In genomic region chr19:8485561-8486371, GRCh38 we compare ENCODE assay signal across 10 cellular contexts. TPM values are rescaled to one million over a fixed set of nuclear protein-coding genes. Genes with fewer than 3 reads are reported as not detected.
A peak's percentile ranks its signal among the peaks of the same experiment; 100 is the strongest.
DNase-seq lines count a peak whose midpoint lies in the region; TF ChIP-seq lines count a peak whose summit lies in the region.
"Had no signal": no experiment of that assay in that cellular context is flagged by ENCODE, and none has a peak within 500 bp of the region (broad histone marks: within the 10 kb centered on the region; RNA-seq: fewer than 3 reads in every experiment).

No MANE protein-coding gene starts in this region.

- in situ Hi-C loops in mammary epithelial cell (cut with MboI; ENCODE audit: low sequenced_read_pairs in 2 of 2) (no loop called here), KBM-7 (cut with MboI; ENCODE audit: low pct_unique_long_range_greater_than_20kb, low sequenced_read_pairs) (no loop called here)

- H3K27me3 ChIP-seq in OCI-LY3 (ENCODE audit: low read depth, low read length) (no peaks in the 10 kb centered on the region), mammary epithelial cell (ENCODE audit: insufficient read depth, low read length) (no peaks in the 10 kb centered on the region), neutrophil (no peaks in the 10 kb centered on the region)

- H3K27ac ChIP-seq in OCI-LY3 (ENCODE audit: low read length), result peak overlapping the region; percentile 95
- H3K27ac ChIP-seq in mammary epithelial cell (ENCODE audit: insufficient read depth, low read depth, low read length), result no peak overlapping the region
- peak overlapping the region; percentile 98 for H3K27ac ChIP-seq in neutrophil

- peaks cover 83% of the 10 kb centered on the region for H3K36me3 ChIP-seq in OCI-LY3 (replicated peaks; ENCODE audit: low read depth, low read length)
- H3K36me3 ChIP-seq in mammary epithelial cell (ENCODE audit: insufficient read depth, low read length), result peaks cover 18% of the 10 kb centered on the region
- peaks cover 65% of the 10 kb centered on the region for H3K36me3 ChIP-seq in neutrophil

- H3K27me3 Mint-ChIP-seq in activated CD4-positive, alpha-beta T cell treated with anti-CD3 and anti-CD28 coated beads, Interleukin-2, amount 10 ng/mL, durations not matched to agents 24 days and 14 days, result no peaks in the 10 kb centered on the region

- 98% methylated on average over 33 of the region's 62 CpGs for WGBS in mammary epithelial cell (ENCODE audit: low coverage, missing lambda C conversion rate)

- DNase-seq in activated CD4-positive, alpha-beta T cell treated with anti-CD3 and anti-CD28 coated beads, Interleukin-2, amount 10 ng/mL, durations not matched to agents 24 days and 14 days, result no peak
- no peak for DNase-seq in activated CD4-positive, alpha-beta T cell treated with anti-CD3 and anti-CD28 coated beads, Interleukin-2, amount 50 U/mL, for 48 hours
- DNase-seq in mammary epithelial cell, result no peak
- DNase-seq in cortex of kidney (lab: John Stamatoyannopoulos, UW), result no peak
- DNase-seq in KBM-7, result no peak
- DNase-seq in GDM1 (lab: John Stamatoyannopoulos, UW), result no peak
- DNase-seq: activated CD4-positive, CD25-positive, alpha-beta regulatory T cell treated with anti-CD3 and anti-CD28 coated beads, Interleukin-2, amount 50 U/mL, for 72 hours; NK-92 treated with Interleukin-12 subunit alpha and Interleukin-12 subunit beta, amount 100 ng/mL, for 24 hours had no signal

- H3K36me3 Mint-ChIP-seq in activated CD4-positive, alpha-beta T cell treated with anti-CD3 and anti-CD28 coated beads, Interleukin-2, amount 10 ng/mL, durations not matched to agents 24 days and 14 days (ENCODE audit: low read depth), result peaks cover 68% of the 10 kb centered on the region

- H3K9me3 ChIP-seq in OCI-LY3 (ENCODE audit: insufficient read depth, low read length) (no peaks in the 10 kb centered on the region), mammary epithelial cell (replicated peaks; ENCODE audit: insufficient read depth, low read length) (no peaks in the 10 kb centered on the region), neutrophil (no peaks in the 10 kb centered on the region)

- peaks cover 45% of the 10 kb centered on the region for H3K4me1 ChIP-seq in OCI-LY3 (ENCODE audit: low read length)
- peaks cover 29% of the 10 kb centered on the region for H3K4me1 ChIP-seq in mammary epithelial cell (ENCODE audit: insufficient read depth, low read length)
- H3K4me1 ChIP-seq in neutrophil (ENCODE audit: control insufficient read depth in 1 of 2, insufficient read depth in 1 of 2, low read depth in 1 of 2, low read length in 1 of 2), result peaks cover 74 to 77% of the 10 kb centered on the region in 2 experiments

- no peak for TF ChIP-seq CTCF in OCI-LY3 (IDR thresholded peaks at IDR 0.05; ENCODE audit: low read depth, low read length)
- TF ChIP-seq CTCF in mammary epithelial cell (conservative IDR thresholded peaks at IDR 0.05 in 1 of 2, IDR thresholded peaks at IDR 0.05 in 1 of 2; ENCODE audit: extremely low read depth in 1 of 2, insufficient read depth in 1 of 2, low read depth in 1 of 2, low read length in 2 of 2), result no peak
- no peak for TF ChIP-seq CTCF in neutrophil (IDR thresholded peaks at IDR 0.05)

- H2AFZ ChIP-seq in OCI-LY3 (ENCODE audit: low read depth, low read length), result no peak overlapping the region
- H2AFZ ChIP-seq in mammary epithelial cell (ENCODE audit: low read depth, low read length), result no peak overlapping the region

- no peak overlapping the region for H3K4me3 Mint-ChIP-seq in activated CD4-positive, alpha-beta T cell treated with anti-CD3 and anti-CD28 coated beads, Interleukin-2, amount 10 ng/mL, durations not matched to agents 24 days and 14 days

- H4K20me1 ChIP-seq in OCI-LY3 (ENCODE audit: insufficient read depth, low read length) (peaks cover 22% of the 10 kb centered on the region), mammary epithelial cell (ENCODE audit: insufficient read depth, low read length) (no peaks in the 10 kb centered on the region)

- CTCF ChIA-PET in mammary epithelial cell (lab: Charles Lee; ENCODE audit: low non-redundant PET), result no interaction called here

- H3K79me2 ChIP-seq in OCI-LY3 (ENCODE audit: low read length) (peaks cover 75% of the 10 kb centered on the region), mammary epithelial cell (ENCODE audit: insufficient read depth, low read length) (peaks cover 48% of the 10 kb centered on the region)

- H3K4me2 ChIP-seq in OCI-LY3 (ENCODE audit: low read length), result peak overlapping the region; percentile 77
- H3K4me2 ChIP-seq in mammary epithelial cell (ENCODE audit: insufficient read depth, low read depth, low read length), result no peak overlapping the region

- intact Hi-C loops in activated CD4-positive, alpha-beta T cell treated with anti-CD3 and anti-CD28 coated beads, Interleukin-2, amount 10 ng/mL, durations not matched to agents 24 days and 14 days (cut with micrococcal nuclease), result no loop called here
- intact Hi-C loops in mammary epithelial cell (cut with micrococcal nuclease), result loop anchor here (5.0 kb wide), 2 partner anchors 73 to 133 kb away; partner anchors contain the start of gene MARCHF2

- H3K9me3 Mint-ChIP-seq in activated CD4-positive, alpha-beta T cell treated with anti-CD3 and anti-CD28 coated beads, Interleukin-2, amount 10 ng/mL, durations not matched to agents 24 days and 14 days, result no peaks in the 10 kb centered on the region

- TSS peak; percentile 43 for BruUV-seq in mammary epithelial cell (replicated peaks; lab: Mats Ljungman, UMichigan)

- dilution Hi-C loops in mammary epithelial cell (cut with HindIII; ENCODE audit: low sequenced_read_pairs), result loop anchor here (5.0 kb wide), 1 partner anchor 93 kb away; the partner anchor contains the start of gene RAB11B

- peak overlapping the region; percentile 95 for H3K27ac Mint-ChIP-seq in activated CD4-positive, alpha-beta T cell treated with anti-CD3 and anti-CD28 coated beads, Interleukin-2, amount 10 ng/mL, durations not matched to agents 24 days and 14 days

- H3K9ac ChIP-seq in OCI-LY3 (ENCODE audit: low read length) (peak overlapping the region; percentile 72; the same call in 1 of the 2 replicates), mammary epithelial cell (ENCODE audit: insufficient read depth, low read length) (no peak overlapping the region)

- H3K4me1 Mint-ChIP-seq in activated CD4-positive, alpha-beta T cell treated with anti-CD3 and anti-CD28 coated beads, Interleukin-2, amount 10 ng/mL, durations not matched to agents 24 days and 14 days, result peaks cover 40% of the 10 kb centered on the region

- peak overlapping the region; percentile 29; the same call in 1 of the 2 replicates for H3K4me3 ChIP-seq in OCI-LY3 (ENCODE audit: low read length)
- H3K4me3 ChIP-seq in mammary epithelial cell (replicated peaks in 1 of 3; ENCODE audit: insufficient read depth in 1 of 3, low read depth in 2 of 3, low read length in 3 of 3), result no peak overlapping the region
- H3K4me3 ChIP-seq in neutrophil (ENCODE audit: low read depth in 1 of 2, low read length in 1 of 2), result no peak overlapping the region

RNA-seq across cellular contexts. Expression of gene PRAM1, which starts 16.7 kb away (rescaled TPM):
- total RNA-seq in activated CD4-positive, alpha-beta T cell treated with anti-CD3 and anti-CD28 coated beads, Interleukin-2, amount 10 ng/mL, durations not matched to agents 24 days and 14 days, result 0.33 and 0.38 TPM in 2 replicates
- not detected for total RNA-seq in mammary epithelial cell
- polyA plus RNA-seq in mammary epithelial cell, result not detected
- polyA minus RNA-seq in mammary epithelial cell, result not detected

RNA-seq across cellular contexts. Expression of gene ZNF414, which starts 28.2 kb away (rescaled TPM):
- total RNA-seq in activated CD4-positive, alpha-beta T cell treated with anti-CD3 and anti-CD28 coated beads, Interleukin-2, amount 10 ng/mL, durations not matched to agents 24 days and 14 days, result 18.1 and 25.6 TPM in 2 replicates
- 10 to 100 TPM in 1 of 2 donors, 1 to 10 TPM in 1; 3.5 to 23.2 TPM for total RNA-seq in mammary epithelial cell
- 7.1 TPM for polyA plus RNA-seq in mammary epithelial cell
- polyA minus RNA-seq in mammary epithelial cell, result 1.3 TPM

RNA-seq across cellular contexts. Expression of gene HNRNPM, which starts 41.0 kb away (rescaled TPM):
- 349 and 352 TPM in 2 replicates for total RNA-seq in activated CD4-positive, alpha-beta T cell treated with anti-CD3 and anti-CD28 coated beads, Interleukin-2, amount 10 ng/mL, durations not matched to agents 24 days and 14 days
- 100 to 1,000 TPM in 1 of 2 donors, 10 to 100 TPM in 1; 29.2 to 164 TPM for total RNA-seq in mammary epithelial cell
- polyA plus RNA-seq in mammary epithelial cell, result 116 TPM
- 100.0 TPM for polyA minus RNA-seq in mammary epithelial cell
